Comparison of ENCODE assay signal across 30 cellular contexts in the genomic region with DNA sequence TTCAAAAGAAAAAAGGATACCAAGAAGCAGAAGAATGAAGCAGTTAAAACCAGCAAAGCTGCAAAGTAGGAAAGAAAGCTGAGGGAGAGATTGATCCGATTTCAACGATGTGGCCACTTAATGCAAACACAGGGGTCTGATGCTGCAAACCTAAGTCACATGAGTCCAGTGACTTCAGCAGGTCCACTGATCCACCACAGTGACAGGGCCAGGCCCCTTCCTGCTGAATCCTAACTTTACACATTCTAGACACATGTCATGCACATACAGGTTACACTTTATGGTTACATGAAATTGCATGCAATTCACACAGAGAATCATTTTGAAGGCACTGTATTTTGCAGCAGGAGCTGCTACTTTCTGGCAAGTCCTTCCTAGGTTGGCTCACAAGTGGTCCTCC.
"Had no signal": no experiment of that assay in that cellular context is flagged by ENCODE, and none has a peak within 500 bp of the region (broad histone marks: within the 10 kb centered on the region; RNA-seq: fewer than 3 reads in every experiment).

No MANE protein-coding gene starts in this region.

- H3K36me3 ChIP-seq: adrenal gland, brain microvascular endothelial cell, esophagus squamous epithelium, gastroesophageal sphincter, heart right ventricle had no signal

- H3K27ac Mint-ChIP-seq: activated CD4-positive, alpha-beta memory T cell treated with anti-CD3 and anti-CD28 coated beads for 36 hours; activated CD8-positive, alpha-beta memory T cell treated with anti-CD3 and anti-CD28 coated beads, Interleukin-2, amount 10 ng/mL, durations not matched to agents 7 days and 5 days; activated CD8-positive, alpha-beta T cell treated with anti-CD3 and anti-CD28 coated beads, Interleukin-2, amount 10 ng/mL, durations not matched to agents 7 days and 5 days; activated naive CD4-positive, alpha-beta T cell treated with anti-CD3 and anti-CD28 coated beads for 36 hours; activated naive CD4-positive, alpha-beta T cell treated with anti-CD3 and anti-CD28 coated beads, Interleukin-2, amount 50 U/mL, for 24 hours; activated naive CD8-positive, alpha-beta T cell treated with anti-CD3 and anti-CD28 coated beads for 36 hours; activated naive CD8-positive, alpha-beta T cell treated with anti-CD3 and anti-CD28 coated beads, Interleukin-2, amount 50 U/mL, for 24 hours; activated T-helper 1 cell treated with anti-CD3 and anti-CD28 coated beads, Interleukin-12 subunit alpha, Interleukin-12 subunit beta, Interleukin-2, Interleukin-4 antibody, amounts not matched to agents 30 ng/mL and 10 ng/mL and 1 ng/mL, durations not matched to agents 14 hours and 24 hours and 36 hours; activated T-helper 2 cell treated with anti-CD3 and anti-CD28 coated beads, Interferon-gamma antibody, Interleukin-2, Interleukin-4, amounts not matched to agents 10 μg/mL and 5 μg/mL and 100 μg/mL, durations not matched to agents 14 hours and 24 hours and 36 hours; effector memory CD8-positive, alpha-beta T cell had no signal

- ATAC-seq: activated CD8-positive, alpha-beta memory T cell treated with anti-CD3 and anti-CD28 coated beads, Interleukin-2, amount 10 ng/mL, durations not matched to agents 7 days and 5 days; activated CD8-positive, alpha-beta T cell treated with anti-CD3 and anti-CD28 coated beads, Interleukin-2, amount 10 ng/mL, durations not matched to agents 7 days and 5 days; activated naive CD8-positive, alpha-beta T cell treated with anti-CD3 and anti-CD28 coated beads, Interleukin-2, amount 50 U/mL, for 24 hours; effector memory CD8-positive, alpha-beta T cell; gastroesophageal sphincter; heart right ventricle had no signal

- H3K9me3 ChIP-seq: adrenal gland, esophagus squamous epithelium, gastroesophageal sphincter, heart right ventricle had no signal

- H3K27me3 Mint-ChIP-seq: activated naive CD4-positive, alpha-beta T cell treated with anti-CD3 and anti-CD28 coated beads, Interleukin-2, amount 50 U/mL, for 24 hours; activated naive CD8-positive, alpha-beta T cell treated with anti-CD3 and anti-CD28 coated beads for 36 hours; activated naive CD8-positive, alpha-beta T cell treated with anti-CD3 and anti-CD28 coated beads, Interleukin-2, amount 50 U/mL, for 24 hours had no signal

- H3K4me1 Mint-ChIP-seq: activated CD8-positive, alpha-beta memory T cell treated with anti-CD3 and anti-CD28 coated beads, Interleukin-2, amount 10 ng/mL, durations not matched to agents 7 days and 5 days; activated naive CD4-positive, alpha-beta T cell treated with anti-CD3 and anti-CD28 coated beads, Interleukin-2, amount 50 U/mL, for 24 hours; activated naive CD8-positive, alpha-beta T cell treated with anti-CD3 and anti-CD28 coated beads for 36 hours had no signal

- H3K4me1 ChIP-seq: adrenal gland had no signal

- DNase-seq: activated CD4-positive, alpha-beta memory T cell treated with anti-CD3 and anti-CD28 coated beads for 36 hours; activated CD4-positive, alpha-beta T cell treated with anti-CD3 and anti-CD28 coated beads for 1 hour; activated CD4-positive, alpha-beta T cell treated with anti-CD3 and anti-CD28 coated beads for 48 hours; activated CD8-positive, alpha-beta memory T cell treated with anti-CD3 and anti-CD28 coated beads, Interleukin-2, amount 10 ng/mL, durations not matched to agents 7 days and 5 days; activated CD8-positive, alpha-beta memory T cell treated with anti-CD3 and anti-CD28 coated beads, Interleukin-2, amount 50 U/mL, for 4 hours; activated CD8-positive, alpha-beta T cell treated with anti-CD3 and anti-CD28 coated beads, Interleukin-2, amount 10 ng/mL, durations not matched to agents 7 days and 5 days; activated effector memory CD4-positive, alpha-beta T cell treated with anti-CD3 and anti-CD28 coated beads, Interleukin-2, amount 50 U/mL, for 16 hours; activated naive CD4-positive, alpha-beta T cell treated with anti-CD3 and anti-CD28 coated beads for 36 hours; activated naive CD8-positive, alpha-beta T cell treated with anti-CD3 and anti-CD28 coated beads for 36 hours; activated naive CD8-positive, alpha-beta T cell treated with anti-CD3 and anti-CD28 coated beads, Interleukin-2, amount 50 U/mL, for 24 hours; activated T-cell treated with anti-CD3 and anti-CD28 coated beads, Interleukin-2, amount 50 U/mL, for 1 hour; activated T-cell treated with anti-CD3 and anti-CD28 coated beads, Interleukin-2, amount 50 U/mL, for 48 hours; amygdala; brain microvascular endothelial cell; caudate nucleus; cortex of kidney; dermis blood vessel endothelial cell; effector CD4-positive, alpha-beta T cell; effector memory CD8-positive, alpha-beta T cell; esophagus squamous epithelium; foreskin melanocyte; heart right ventricle; T-helper 2 cell had no signal

- H3K4me3 Mint-ChIP-seq: activated CD4-positive, alpha-beta memory T cell treated with anti-CD3 and anti-CD28 coated beads for 36 hours; activated CD8-positive, alpha-beta memory T cell treated with anti-CD3 and anti-CD28 coated beads, Interleukin-2, amount 10 ng/mL, durations not matched to agents 7 days and 5 days; activated CD8-positive, alpha-beta T cell treated with anti-CD3 and anti-CD28 coated beads, Interleukin-2, amount 10 ng/mL, durations not matched to agents 7 days and 5 days; activated naive CD4-positive, alpha-beta T cell treated with anti-CD3 and anti-CD28 coated beads for 36 hours; activated naive CD4-positive, alpha-beta T cell treated with anti-CD3 and anti-CD28 coated beads, Interleukin-2, amount 50 U/mL, for 24 hours; activated naive CD8-positive, alpha-beta T cell treated with anti-CD3 and anti-CD28 coated beads for 36 hours; activated naive CD8-positive, alpha-beta T cell treated with anti-CD3 and anti-CD28 coated beads, Interleukin-2, amount 50 U/mL, for 24 hours; activated T-helper 1 cell treated with anti-CD3 and anti-CD28 coated beads, Interleukin-12 subunit alpha, Interleukin-12 subunit beta, Interleukin-2, Interleukin-4 antibody, amounts not matched to agents 30 ng/mL and 10 ng/mL and 1 ng/mL, durations not matched to agents 14 hours and 24 hours and 36 hours; effector memory CD8-positive, alpha-beta T cell had no signal

- H3K9me3 Mint-ChIP-seq: activated CD4-positive, alpha-beta memory T cell treated with anti-CD3 and anti-CD28 coated beads for 36 hours; activated naive CD4-positive, alpha-beta T cell treated with anti-CD3 and anti-CD28 coated beads for 36 hours; activated naive CD4-positive, alpha-beta T cell treated with anti-CD3 and anti-CD28 coated beads, Interleukin-2, amount 50 U/mL, for 24 hours; activated naive CD8-positive, alpha-beta T cell treated with anti-CD3 and anti-CD28 coated beads for 36 hours; activated naive CD8-positive, alpha-beta T cell treated with anti-CD3 and anti-CD28 coated beads, Interleukin-2, amount 50 U/mL, for 24 hours; activated T-helper 1 cell treated with anti-CD3 and anti-CD28 coated beads, Interleukin-12 subunit alpha, Interleukin-12 subunit beta, Interleukin-2, Interleukin-4 antibody, amounts not matched to agents 30 ng/mL and 10 ng/mL and 1 ng/mL, durations not matched to agents 14 hours and 24 hours and 36 hours; activated T-helper 2 cell treated with anti-CD3 and anti-CD28 coated beads, Interferon-gamma antibody, Interleukin-2, Interleukin-4, amounts not matched to agents 10 μg/mL and 5 μg/mL and 100 μg/mL, durations not matched to agents 14 hours and 24 hours and 36 hours; effector memory CD8-positive, alpha-beta T cell had no signal

- H3K36me3 Mint-ChIP-seq: activated CD4-positive, alpha-beta memory T cell treated with anti-CD3 and anti-CD28 coated beads for 36 hours; activated CD8-positive, alpha-beta memory T cell treated with anti-CD3 and anti-CD28 coated beads, Interleukin-2, amount 10 ng/mL, durations not matched to agents 7 days and 5 days; activated naive CD4-positive, alpha-beta T cell treated with anti-CD3 and anti-CD28 coated beads, Interleukin-2, amount 50 U/mL, for 24 hours; activated naive CD8-positive, alpha-beta T cell treated with anti-CD3 and anti-CD28 coated beads for 36 hours had no signal

- H3K27ac ChIP-seq: adrenal gland, brain microvascular endothelial cell, epithelial cell of prostate, esophagus squamous epithelium, gastroesophageal sphincter, heart right ventricle, hepatocyte had no signal

- H3K4me3 ChIP-seq: adrenal gland, esophagus squamous epithelium, gastroesophageal sphincter, heart right ventricle, hepatocyte had no signal

- H3K27me3 ChIP-seq: adrenal gland, brain microvascular endothelial cell, gastroesophageal sphincter, heart right ventricle, hepatocyte had no signal
